8 cellular contexts compared by ENCODE assay signal in the genomic region with DNA sequence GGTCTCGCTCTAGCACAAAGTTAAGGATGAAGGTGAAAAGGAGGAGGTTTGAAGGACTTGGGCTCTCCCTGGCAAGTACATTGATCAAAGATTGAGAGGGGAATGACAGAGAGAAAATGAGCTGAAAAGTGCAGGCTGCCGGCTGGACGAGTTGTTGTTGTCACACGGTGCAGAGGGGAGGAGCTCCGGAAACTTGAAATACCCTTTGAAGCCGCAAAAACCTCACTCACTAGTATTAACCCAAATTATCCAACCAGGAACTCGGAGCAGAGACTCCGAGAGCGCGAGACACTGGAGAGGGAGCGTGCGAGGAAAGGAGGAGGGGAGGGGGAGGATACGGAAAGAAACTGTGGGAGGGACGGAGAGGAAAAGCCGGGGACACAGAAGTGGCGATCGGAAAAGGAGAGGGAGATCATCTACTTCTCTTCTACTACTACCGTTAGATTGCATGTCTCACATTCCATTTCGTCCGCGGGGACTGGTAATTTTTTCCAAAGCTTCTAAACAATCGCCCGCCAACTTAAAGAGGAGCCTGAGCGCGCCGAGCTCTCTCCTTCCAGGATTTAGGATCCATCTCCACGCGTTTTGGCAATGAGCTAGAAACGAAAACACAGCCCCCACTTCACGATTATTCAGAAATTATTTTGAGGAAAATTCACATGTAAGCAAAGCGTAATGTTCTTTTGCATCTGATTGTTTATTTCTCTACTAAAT. TPM values are rescaled to one million over a fixed set of nuclear protein-coding genes. Genes with fewer than 3 reads are reported as not detected.
DNase-seq lines count a peak whose midpoint lies in the region; ATAC-seq and TF ChIP-seq lines count a peak whose summit lies in the region.

Gene DACH1 (minus strand): TSS at position 104 of the 714 bp plus-strand sequence.

- peak within 1 kb of the TSS; percentile 100 for H3K4me3 Mint-ChIP-seq in CD14-positive monocyte
- peak within 1 kb of the TSS; percentile 43 to 52 for H3K4me3 Mint-ChIP-seq in effector memory CD8-positive, alpha-beta T cell

- WGBS in lower leg skin, 2 donors, result 2% methylated on average over 31 of the region's 31 CpGs
- 3 to 5% (median 4%) methylated on average over 31 of the region's 31 CpGs for WGBS in stomach, 5 donors

- H3K27me3 ChIP-seq in stomach, result peaks cover 9 to 91% (median 36%) of the 10 kb centered on the region in 3 donors

- TF ChIP-seq POLR2A in lower leg skin (IDR thresholded peaks at IDR 0.05) (no peak), stomach (IDR thresholded peaks at IDR 0.05) (no peak)

- H3K4me3 ChIP-seq in LNCaP clone FGC (ENCODE audit: low read depth, low read length), result peak within 1 kb of the TSS; percentile 45
- peak within 1 kb of the TSS; percentile 76 for H3K4me3 ChIP-seq in SK-N-MC
- peak within 1 kb of the TSS; percentile 35 for H3K4me3 ChIP-seq in lower leg skin (ENCODE audit: low read depth, poor library complexity, severe bottlenecking)
- H3K4me3 ChIP-seq in stomach, result peak within 1 kb of the TSS; percentile 52 to 75 (median 58)

- no peak for TF ChIP-seq EP300 in stomach (IDR thresholded peaks at IDR 0.05)

- H3K27me3 Mint-ChIP-seq in CD14-positive monocyte (ENCODE audit: low read depth in 3 of 3), result peaks cover 12 to 23% (median 23%) of the 10 kb centered on the region in 3 donors
- peaks cover 30 to 45% of the 10 kb centered on the region in 2 donors for H3K27me3 Mint-ChIP-seq in effector memory CD8-positive, alpha-beta T cell

- DNase-seq in CD14-positive monocyte (ENCODE audit: low spot score) (peak; percentile 48), LNCaP clone FGC (ENCODE audit: low read depth) (no peak), SK-N-MC (ENCODE audit: low read depth, low spot score) (no peak), lower leg skin (ENCODE audit: low spot score in 2 of 2) (no peak), stomach (peak; percentile 28)
- DNase-seq in effector memory CD8-positive, alpha-beta T cell, result no peak
- no peak for DNase-seq in activated effector memory CD4-positive, alpha-beta T cell treated with anti-CD3 and anti-CD28 coated beads, Interleukin-2, amount 50 U/mL, for 16 hours

- peaks cover 0 to 2% of the 10 kb centered on the region in 2 donors for H3K36me3 Mint-ChIP-seq in CD14-positive monocyte
- peaks cover 4% of the 10 kb centered on the region for H3K36me3 Mint-ChIP-seq in effector memory CD8-positive, alpha-beta T cell (ENCODE audit: insufficient read depth)

- H3K4me1 Mint-ChIP-seq in CD14-positive monocyte, result peaks cover 40% of the 10 kb centered on the region
- peaks cover 3% of the 10 kb centered on the region in 2 donors for H3K4me1 Mint-ChIP-seq in effector memory CD8-positive, alpha-beta T cell (ENCODE audit: low read depth in 2 of 2)

- H3K36me3 ChIP-seq in SK-N-MC (ENCODE audit: insufficient read depth, low read length) (no peaks in the 10 kb centered on the region), stomach (no peaks in the 10 kb centered on the region)

- H3K27ac Mint-ChIP-seq in CD14-positive monocyte, result peak within 1 kb of the TSS; percentile 65 to 92 (median 85)
- H3K27ac Mint-ChIP-seq in effector memory CD8-positive, alpha-beta T cell, result no peak within 1 kb of the TSS

- H3K9me3 Mint-ChIP-seq in CD14-positive monocyte, result peaks cover 0 to 2% (median 0%) of the 10 kb centered on the region in 7 donors
- peaks cover 0 to 11% of the 10 kb centered on the region in 2 donors for H3K9me3 Mint-ChIP-seq in effector memory CD8-positive, alpha-beta T cell

- H3K9me3 ChIP-seq in SK-N-MC (ENCODE audit: low read depth, low read length), result no peaks in the 10 kb centered on the region
- H3K9me3 ChIP-seq in stomach, result no peaks in the 10 kb centered on the region

- peaks cover 12 to 36% (median 31%) of the 10 kb centered on the region in 4 donors for H3K4me1 ChIP-seq in stomach

- H3K9ac ChIP-seq in SK-N-MC (ENCODE audit: insufficient read length), result no peak within 1 kb of the TSS

- peak; percentile 42 for ATAC-seq in GM19463 (IDR thresholded peaks at IDR 0.05; ENCODE audit: unreplicated experiment)
- ATAC-seq in effector memory CD8-positive, alpha-beta T cell (replicated peaks), result no peak

- no peak for TF ChIP-seq CTCF in CD14-positive monocyte (IDR thresholded peaks at IDR 0.05)
- no peak for TF ChIP-seq CTCF in LNCaP clone FGC (IDR thresholded peaks at IDR 0.05; ENCODE audit: control insufficient read depth, extremely low read depth, insufficient read depth)
- no peak for TF ChIP-seq CTCF in lower leg skin (IDR thresholded peaks at IDR 0.05)
- TF ChIP-seq CTCF in stomach (IDR thresholded peaks at IDR 0.05), result no peak

- H3K27ac ChIP-seq in SK-N-MC (no peak within 1 kb of the TSS), stomach (peak within 1 kb of the TSS; percentile 60 to 82 (median 69))

- intact Hi-C loops in CD14-positive monocyte (cut with micrococcal nuclease) (loop anchor here in 1 of 2 donors (10.0 kb wide), 1 partner anchor 572 kb away; no protein-coding TSS in a partner anchor), lower leg skin (cut with DNase I; ENCODE audit: low total_unique reads) (no loop called here), stomach (cut with DNase I; ENCODE audit: low total_unique reads) (no loop called here)

RNA-seq across cellular contexts. Expression of gene DACH1, which starts in this region (rescaled TPM):
- polyA plus RNA-seq in CD14-positive monocyte (under 1 TPM; 0.03 to 0.26 TPM), stomach (1 to 10 TPM in 1 of 3 donors, under 1 TPM in 2; 0.28 to 2.9 (median 0.81) TPM)
- total RNA-seq in lower leg skin (1 to 10 TPM in 3 of 4 donors, under 1 TPM in 1; 0.38 to 5.8 (median 2.5) TPM), stomach (1 to 10 TPM in 4 of 5 donors, not detected in 1; 1.8 to 9.4 (median 6.8) TPM)

Comparison
In these comparisons a context has a peak if more than half of its experiments do, and no peak if none do; other contexts are left out.
1. Peak in DNase-seq in CD14-positive monocyte; RNA of the gene not detected or under 1 TPM.
2. H3K27ac Mint-ChIP-seq: peak in CD14-positive monocyte (7 of 7); none in effector memory CD8-positive, alpha-beta T cell (0 of 2).
3. Peak in every context shown above with its lines, with median percentiles within 50 percentile points of each other: H3K4me3 ChIP-seq.